In the genomic region with DNA sequence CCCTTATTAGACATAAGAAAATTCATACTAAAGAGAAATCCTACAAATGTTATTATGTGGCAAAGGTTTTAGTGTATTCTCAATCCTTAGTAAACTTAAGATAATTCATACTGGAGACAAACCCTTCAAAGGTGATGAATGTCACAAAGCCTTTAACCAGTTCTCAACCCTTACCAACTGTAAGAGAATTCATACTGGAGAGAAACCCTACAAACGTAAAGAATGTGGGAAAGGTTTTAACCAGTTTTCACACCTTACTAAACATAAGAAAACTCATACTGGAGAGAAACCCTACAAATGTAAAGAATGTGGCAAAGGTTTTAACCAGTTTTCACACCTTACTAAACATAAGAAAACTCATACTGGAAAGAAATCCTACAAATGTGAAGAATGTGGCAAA, we compare ENCODE assay signal across 8 cellular contexts.
"Had no signal": no experiment of that assay in that cellular context is flagged by ENCODE, and none has a peak within 500 bp of the region (broad histone marks: within the 10 kb centered on the region; RNA-seq: fewer than 3 reads in every experiment).

No MANE protein-coding gene starts in this region.

- FAIRE-seq: G401.6, GM12878, GM12891, GM12892, GM18507, GM19239 had no signal

- ATAC-seq: GM12878 had no signal

- DNase-seq: GDM1, GF-D8 had no signal

- H3K4me3 ChIP-seq: GM12878 had no signal
